Comparison of ENCODE assay signal across 1 cellular context in genomic region chr5:107672212-107673105, GRCh38.
TF ChIP-seq lines count a peak whose summit lies in the region.

No MANE protein-coding gene starts in this region.

TF ChIP-seq in A549, 52 proteins besides CTCF, POLR2A, EP300 and RAD21 (continued from another document):
- TF ChIP-seq E2F6 (IDR thresholded peaks at IDR 0.05; ENCODE audit: borderline replicate concordance, low read depth) = peak; percentile 57
- 0 out of 2 replicates have a peak, but pooled peaks have one; percentile 19 for TF ChIP-seq REST (IDR thresholded peaks at IDR 0.05)
- no peak for TF ChIP-seq NPAS2 (CRISPR knock-in tag; IDR thresholded peaks at IDR 0.05; ENCODE audit: borderline replicate concordance)
